ENCODE assay signal across 21 cellular contexts in the genomic region with DNA sequence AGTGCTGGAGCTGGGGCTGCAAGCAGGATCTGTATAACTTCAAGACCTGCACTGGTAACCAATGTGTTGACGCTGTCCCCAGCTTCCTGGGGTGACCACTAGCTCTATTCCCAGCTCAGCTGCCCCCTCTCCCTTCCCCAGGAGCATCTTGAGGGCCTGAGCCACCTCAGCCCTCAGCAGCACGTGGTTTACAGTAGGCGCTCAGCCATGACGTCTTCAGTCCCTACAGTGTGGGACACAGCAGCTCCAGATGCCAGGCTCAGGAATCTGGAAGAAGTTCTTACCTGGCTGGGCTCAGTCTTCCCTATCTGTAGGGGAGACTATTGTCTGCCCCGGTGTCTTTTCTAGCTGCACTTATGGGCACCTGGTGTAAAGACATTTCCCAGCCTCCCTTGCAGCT. TPM values are rescaled to one million over a fixed set of nuclear protein-coding genes. Genes with fewer than 3 reads are reported as not detected.
"Had no signal": no experiment of that assay in that cellular context is flagged by ENCODE, and none has a peak within 500 bp of the region (broad histone marks: within the 10 kb centered on the region; RNA-seq: fewer than 3 reads in every experiment).

No MANE protein-coding gene starts in this region.

- H3K4me3 ChIP-seq: MG63 had no signal

- DNase-seq: Karpas-422, KG1, MG63, NCI-H1092, NCI-H1105 treated with DMSO at 0.1 percent for 48 hours, NCI-H1417 treated with DMSO at 0.1 percent for 48 hours, NCI-H146, NCI-H187, NCI-H2029, NCI-H2081 treated with DMSO at 0.1 percent for 48 hours, NCI-H2171, NCI-H226, NCI-H446, NCI-H510A, NCI-H524 treated with DMSO at 0.1 percent for 48 hours, NCI-H69, NCI-H774, SHP77 had no signal

- ATAC-seq: SK-N-SH treated with all-trans-retinoic acid at 6 μM for 48 hours had no signal

- H3K27me3 ChIP-seq: MG63 had no signal

- H3K27ac ChIP-seq: RWPE1 had no signal

- H3K36me3 ChIP-seq: MG63 had no signal

- H3K9me3 ChIP-seq: MG63 had no signal

RNA-seq across cellular contexts. Expression of a gene that starts 8.6 kb away (rescaled TPM):
- total RNA-seq: SK-MEL-5 had no signal
